In the genomic region with DNA sequence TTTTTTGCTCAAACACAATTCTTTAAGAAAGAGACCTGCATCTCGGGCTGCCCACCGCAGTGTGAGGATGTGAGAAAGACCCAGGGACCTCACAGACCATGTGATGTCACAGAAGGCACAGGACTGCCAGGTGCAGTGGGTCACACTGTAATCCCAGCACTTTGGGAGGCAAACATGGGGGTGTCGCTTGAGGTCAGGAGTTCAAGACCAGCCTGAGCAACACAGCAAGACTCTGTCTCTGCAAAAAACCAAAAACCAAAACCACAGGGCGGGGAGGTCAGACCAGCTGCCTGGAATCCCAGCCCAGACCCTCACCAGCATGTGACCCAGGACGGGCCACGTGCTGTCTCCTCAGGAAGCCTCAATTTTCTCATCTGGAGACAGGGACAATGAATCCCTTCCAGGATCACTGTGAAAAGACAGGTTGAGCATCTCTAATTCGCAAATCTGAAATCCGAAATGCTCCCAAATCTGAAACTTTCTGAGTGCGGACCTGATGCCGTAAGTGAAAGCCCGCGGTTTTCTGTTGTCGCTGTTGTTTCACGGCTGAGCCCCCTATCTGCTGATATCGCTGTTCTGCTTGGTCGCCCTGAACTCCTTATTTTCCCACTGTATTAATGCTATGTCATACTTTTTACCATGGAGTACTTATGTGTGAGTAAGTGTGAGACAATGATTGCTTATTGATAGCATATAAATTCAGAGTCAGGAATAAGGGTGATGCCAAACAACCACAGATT, we compare ENCODE assay signal across 28 cellular contexts.
DNase-seq lines count a peak whose midpoint lies in the region; ATAC-seq, FAIRE-seq and TF ChIP-seq lines count a peak whose summit lies in the region.
"Had no signal": no experiment of that assay in that cellular context is flagged by ENCODE, and none has a peak within 500 bp of the region (broad histone marks: within the 10 kb centered on the region; RNA-seq: fewer than 3 reads in every experiment).

No MANE protein-coding gene starts in this region.

- H3K4me1 ChIP-seq in A549 (peaks cover 28% of the 10 kb centered on the region), PC-9 (replicated peaks; ENCODE audit: insufficient read depth) (peaks cover 62% of the 10 kb centered on the region), mesenchymal stem cell (ENCODE audit: control insufficient read depth, insufficient read depth, low read depth, low read length) (peaks cover 8% of the 10 kb centered on the region)

- peak overlapping the region in 1 of 2 experiments; percentile 90 for H2BK12ac ChIP-seq in mesenchymal stem cell (ENCODE audit: low read length in 2 of 2)

- H2BK120ac ChIP-seq in mesenchymal stem cell (ENCODE audit: low read depth, low read length) = no peak overlapping the region

- intact Hi-C loops in CD14-positive monocyte (cut with micrococcal nuclease) = loop anchor here in 1 of 2 donors (2.0 kb wide), 1 partner anchor 32 kb away; no protein-coding TSS in a partner anchor
- intact Hi-C loops in PC-9 (cut with micrococcal nuclease; ENCODE audit: unreplicated experiment) = no loop called here

- no peak overlapping the region for H3K23ac ChIP-seq in mesenchymal stem cell (ENCODE audit: low read length in 2 of 2)

- ATAC-seq in A549 = no peak
- ATAC-seq: activated CD8-positive, alpha-beta T cell treated with anti-CD3 and anti-CD28 coated beads for 36 hours; left colon had no signal

- DNase-seq in A549 (ENCODE audit: low read depth in 1 of 2, low spot score in 1 of 2) (no peak), CD14-positive monocyte (ENCODE audit: low spot score) (no peak), PC-9 (no peak), mesenchymal stem cell (no peak), NCI-H1092 (lab: John Stamatoyannopoulos, UW) (no peak), NCI-H774 (lab: John Stamatoyannopoulos, UW) (no peak), activated gamma-delta T cell (lab: John Stamatoyannopoulos, UW) (no peak), Ammon's horn (ENCODE audit: low spot score) (no peak)
- DNase-seq: activated CD8-positive, alpha-beta T cell treated with anti-CD3 and anti-CD28 coated beads for 36 hours; activated naive CD4-positive, alpha-beta T cell treated with anti-CD3 and anti-CD28 coated beads, Interleukin-2, amount 50 U/mL, for 16 hours; activated T-cell treated with anti-CD3 and anti-CD28 coated beads, Interleukin-2, amount 50 U/mL, for 4 hours; CD4-positive, alpha-beta memory T cell; DMS 273 treated with DMSO at 0.1 percent for 48 hours; endodermal cell; esophagus squamous epithelium; GM23248; KG1; left colon; NCI-H1048; NCI-H187 treated with DMSO at 0.1 percent for 48 hours; NCI-H526 treated with DMSO at 0.1 percent for 48 hours; stimulated activated naive CD4-positive, alpha-beta T cell treated with Interleukin-2 at 50 U/mL for 16 hours; thyroid gland; WERI-Rb-1 had no signal

- H3K9me2 ChIP-seq in PC-9 (ENCODE audit: insufficient read depth) = no peaks in the 10 kb centered on the region

- peak overlapping the region in 1 of 2 experiments; percentile 30; a peak in 1 of 6 replicates for H3K27ac ChIP-seq in A549
- peak overlapping the region; percentile 84; the same call in 1 of the 2 replicates for H3K27ac ChIP-seq in PC-9
- H3K27ac ChIP-seq in mesenchymal stem cell (ENCODE audit: low read length, poor library complexity, severe bottlenecking) = no peak overlapping the region
- H3K27ac ChIP-seq: cardiac muscle cell, esophagus squamous epithelium, GM23248, thyroid gland, WERI-Rb-1 had no signal

- H3K27ac Mint-ChIP-seq in CD14-positive monocyte = peak overlapping the region; percentile 15 to 99 (median 98)
- H3K27ac Mint-ChIP-seq: activated CD8-positive, alpha-beta T cell treated with anti-CD3 and anti-CD28 coated beads for 36 hours; endodermal cell; T-helper 2 cell treated with Interferon-gamma antibody and Interleukin-4, amounts not matched to agents 5 μg/mL and 100 μg/mL, for 36 hours had no signal

- CTCF ChIA-PET in A549 (lab: Yijun Ruan, JAX) = interaction anchor here (1.4 kb wide), 1 partner anchor 19 kb away, joined by 3 read pairs; no protein-coding TSS in a partner anchor
- CTCF ChIA-PET in PC-9 (lab: Charles Lee) = no interaction called here

- no peak overlapping the region for H2AFZ ChIP-seq in PC-9
- no peak overlapping the region for H2AFZ ChIP-seq in mesenchymal stem cell (ENCODE audit: low read depth, low read length)
- H2AFZ ChIP-seq: GM23248 had no signal

- H4K8ac ChIP-seq in mesenchymal stem cell (ENCODE audit: low read length) = no peak overlapping the region

- H3K27me3 ChIP-seq in PC-9 (ENCODE audit: insufficient read depth, low read depth) = no peaks in the 10 kb centered on the region
- H3K27me3 ChIP-seq in mesenchymal stem cell (ENCODE audit: control insufficient read depth in 1 of 2, insufficient read depth in 1 of 2, low read length in 2 of 2) = no peaks in the 10 kb centered on the region
- H3K27me3 ChIP-seq: cardiac muscle cell, esophagus squamous epithelium, thyroid gland had no signal

- H3K36me3 ChIP-seq in PC-9 (ENCODE audit: low read depth) = no peaks in the 10 kb centered on the region
- H3K36me3 ChIP-seq in mesenchymal stem cell (ENCODE audit: control insufficient read depth in 1 of 2, insufficient read depth in 2 of 2, low read depth in 1 of 2, low read length in 2 of 2) = no peaks in the 10 kb centered on the region
- H3K36me3 ChIP-seq: cardiac muscle cell, esophagus squamous epithelium, thyroid gland, WERI-Rb-1 had no signal

- H4K20me1 ChIP-seq in PC-9 (ENCODE audit: insufficient read depth) = no peaks in the 10 kb centered on the region

- no peak for TF ChIP-seq EP300 in A549 (IDR thresholded peaks at IDR 0.05)

- TF ChIP-seq POLR2A in A549 (IDR thresholded peaks at IDR 0.05; ENCODE audit: low read length) = no peak

- FAIRE-seq in A549 (lab: Jason Lieb, UNC) = no peak
- FAIRE-seq: frontal cortex had no signal

- H3K79me2 ChIP-seq in PC-9 (ENCODE audit: low read depth) = no peaks in the 10 kb centered on the region

- POLR2A ChIA-PET in A549 (lab: Yijun Ruan, JAX) (no interaction called here), PC-9 (lab: Charles Lee; ENCODE audit: unreplicated experiment) (no interaction called here)

- 93% methylated on average over 16 of the region's 16 CpGs for whole genome bisulfite sequencing in A549 (ENCODE audit: missing lambda C conversion rate)
- WGBS in mesenchymal stem cell = 88% methylated on average over 15 of the region's 16 CpGs

- no peak overlapping the region for H3K4me3 ChIP-seq in A549
- H3K4me3 ChIP-seq in PC-9 = no peak overlapping the region
- no peak overlapping the region for H3K4me3 ChIP-seq in mesenchymal stem cell (ENCODE audit: insufficient read depth in 1 of 2, low read depth in 1 of 2, low read length in 2 of 2)
- H3K4me3 ChIP-seq: cardiac muscle cell, esophagus squamous epithelium, GM23248, smooth muscle cell, thyroid gland had no signal

- H3K9me3 Mint-ChIP-seq in CD14-positive monocyte = peaks cover 0 to 2% (median 0%) of the 10 kb centered on the region in 7 donors
- H3K9me3 Mint-ChIP-seq: activated CD8-positive, alpha-beta T cell treated with anti-CD3 and anti-CD28 coated beads for 36 hours; activated T-cell treated with anti-CD3 and anti-CD28 coated beads, Interleukin-2, amount 50 U/mL, for 4 hours; CD4-positive, alpha-beta memory T cell; endodermal cell; T-helper 2 cell treated with Interferon-gamma antibody and Interleukin-4, amounts not matched to agents 5 μg/mL and 100 μg/mL, for 36 hours had no signal

- TF ChIP-seq CTCF in A549 (IDR thresholded peaks at IDR 0.05) (no peak), CD14-positive monocyte (IDR thresholded peaks at IDR 0.05) (no peak), PC-9 (conservative IDR thresholded peaks at IDR 0.05) (no peak)

- no TSS peak for BruUV-seq in PC-9 (replicated peaks; lab: Mats Ljungman, UMichigan)

- no peak for TF ChIP-seq RAD21 in A549 (conservative IDR thresholded peaks at IDR 0.05 in 1 of 2, IDR thresholded peaks at IDR 0.05 in 1 of 2)

- H3K36me3 Mint-ChIP-seq in CD14-positive monocyte = no peaks in the 10 kb centered on the region
- H3K36me3 Mint-ChIP-seq: CD4-positive, alpha-beta memory T cell had no signal

- peaks cover 69% of the 10 kb centered on the region for H3K4me1 Mint-ChIP-seq in CD14-positive monocyte

- H2BK5ac ChIP-seq in mesenchymal stem cell (ENCODE audit: low read depth, low read length, poor library complexity, severe bottlenecking) = no peak overlapping the region

- H3K4me2 ChIP-seq in A549 (no peak overlapping the region), PC-9 (0 out of 2 replicates have a peak overlapping the region, but pooled peaks have one; percentile 46), mesenchymal stem cell (ENCODE audit: low read length, poor library complexity, severe bottlenecking) (no peak overlapping the region)
- H3K4me2 ChIP-seq: smooth muscle cell had no signal

- H2AK5ac ChIP-seq in mesenchymal stem cell (ENCODE audit: low read length, severe bottlenecking) = no peak overlapping the region

- no peak overlapping the region for H3K4me3 Mint-ChIP-seq in CD14-positive monocyte
- H3K4me3 Mint-ChIP-seq: activated CD8-positive, alpha-beta T cell treated with anti-CD3 and anti-CD28 coated beads for 36 hours; activated T-cell treated with anti-CD3 and anti-CD28 coated beads, Interleukin-2, amount 50 U/mL, for 4 hours; CD4-positive, alpha-beta memory T cell; endodermal cell; T-helper 2 cell treated with Interferon-gamma antibody and Interleukin-4, amounts not matched to agents 5 μg/mL and 100 μg/mL, for 36 hours had no signal

- no peak overlapping the region for H3K9ac ChIP-seq in mesenchymal stem cell (ENCODE audit: low read length)
- H3K9ac ChIP-seq: GM23248 had no signal

- H3K4ac ChIP-seq in mesenchymal stem cell (ENCODE audit: low read depth in 1 of 2, low read length in 2 of 2) = peak overlapping the region in 1 of 2 experiments; percentile 11

- no peaks in the 10 kb centered on the region for H3K9me3 ChIP-seq in A549
- no peaks in the 10 kb centered on the region for H3K9me3 ChIP-seq in PC-9 (ENCODE audit: insufficient read depth, low read depth)
- H3K9me3 ChIP-seq in mesenchymal stem cell (ENCODE audit: control insufficient read depth, low read length) = no peaks in the 10 kb centered on the region
- H3K9me3 ChIP-seq: esophagus squamous epithelium, thyroid gland had no signal

- H3K27me3 Mint-ChIP-seq in CD14-positive monocyte (ENCODE audit: low read depth in 3 of 3) = peaks cover 1 to 4% (median 3%) of the 10 kb centered on the region in 3 donors

- peak overlapping the region; percentile 49 for H2BK15ac ChIP-seq in mesenchymal stem cell (ENCODE audit: low read depth, poor library complexity, severe bottlenecking)

- H3F3A ChIP-seq in PC-9 (ENCODE audit: insufficient read depth, low read depth) = peaks cover 48% of the 10 kb centered on the region

- H3K14ac ChIP-seq in mesenchymal stem cell (ENCODE audit: low read length in 2 of 2) = no peak overlapping the region

- no peak overlapping the region for H4K91ac ChIP-seq in mesenchymal stem cell (ENCODE audit: low read length)

- H3K18ac ChIP-seq in mesenchymal stem cell (ENCODE audit: low read depth in 1 of 2, low read length in 2 of 2) = no peak overlapping the region

- no peaks in the 10 kb centered on the region for H3K79me1 ChIP-seq in mesenchymal stem cell (replicated peaks; ENCODE audit: low read length, poor library complexity, severe bottlenecking)

TF ChIP-seq in A549, 52 proteins besides CTCF, POLR2A, EP300 and RAD21:
- no peak for TF ChIP-seq NR3C1 (IDR thresholded peaks at IDR 0.05)
- TF ChIP-seq MAFK (IDR thresholded peaks at IDR 0.05; ENCODE audit: partially characterized antibody) = peak; percentile 10
